In the genomic region with DNA sequence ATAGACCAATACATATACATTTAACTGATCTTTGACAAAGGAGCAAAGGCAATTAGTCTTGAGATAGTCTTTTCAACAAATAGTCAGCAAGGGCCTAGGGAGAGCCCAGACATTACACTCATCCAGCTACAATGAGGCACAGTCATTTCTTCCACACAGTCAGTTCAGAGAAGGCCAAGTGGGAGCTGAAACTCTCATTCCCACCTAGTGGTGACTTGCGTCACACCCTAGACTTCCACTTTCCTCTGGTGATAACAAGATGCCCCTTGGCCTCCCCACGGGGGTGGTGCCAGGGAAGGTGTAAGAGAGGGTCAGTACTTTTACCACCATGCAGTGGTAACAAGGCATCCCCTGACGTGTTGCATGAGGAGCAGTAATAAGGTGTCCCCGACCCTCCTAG, we compare ENCODE assay signal across 24 cellular contexts. TPM values are rescaled to one million over a fixed set of nuclear protein-coding genes. Genes with fewer than 3 reads are reported as not detected.
DNase-seq lines count a peak whose midpoint lies in the region; ATAC-seq and TF ChIP-seq lines count a peak whose summit lies in the region.
"Had no signal": no experiment of that assay in that cellular context is flagged by ENCODE, and none has a peak within 500 bp of the region (broad histone marks: within the 10 kb centered on the region; RNA-seq: fewer than 3 reads in every experiment).

No MANE protein-coding gene starts in this region.

- intact Hi-C loops in natural killer cell (cut with micrococcal nuclease), result no loop called here

- H3K27me3 Mint-ChIP-seq in natural killer cell treated with Interleukin-12 subunit alpha and Interleukin-12 subunit beta and Interleukin-15 and Interleukin-18, amount 100 ng/mL, for 72 hours, result peaks cover 28 to 54% of the 10 kb centered on the region in 2 donors
- peaks cover 0 to 37% of the 10 kb centered on the region in 2 donors for H3K27me3 Mint-ChIP-seq in natural killer cell (ENCODE audit: low read depth in 2 of 2)
- H3K27me3 Mint-ChIP-seq in stimulated activated naive CD8-positive, alpha-beta T cell treated with anti-CD3 and anti-CD28 coated beads, Interleukin-15, amount 100 ng/mL, for 72 hours, result no peaks in the 10 kb centered on the region

- DNase-seq in natural killer cell treated with Interleukin-12 subunit alpha and Interleukin-12 subunit beta and Interleukin-15 and Interleukin-18, amount 100 ng/mL, for 72 hours (ENCODE audit: low spot score), result no peak
- DNase-seq in natural killer cell (no peak), NAMALWA (ENCODE audit: low spot score) (peak; percentile 5), NCI-H1417 (lab: John Stamatoyannopoulos, UW) (no peak), mesenteric fat pad (ENCODE audit: low spot score) (no peak)
- DNase-seq in stimulated activated naive CD8-positive, alpha-beta T cell treated with anti-CD3 and anti-CD28 coated beads, Interleukin-15, amount 100 ng/mL, for 72 hours, result no peak
- DNase-seq: activated naive CD4-positive, alpha-beta T cell treated with anti-CD3 and anti-CD28 coated beads, Interleukin-2, amount 10 ng/mL, durations not matched to agents 7 days and 5 days; CD8-positive, alpha-beta memory T cell; DMS79; effector CD4-positive, alpha-beta T cell; esophagus squamous epithelium; H7; KG1; NCI-H1048; NCI-H2029; NCI-H345; PC-9; SJCRH30 had no signal

- no peaks in the 10 kb centered on the region for H3K9me3 Mint-ChIP-seq in natural killer cell treated with Interleukin-12 subunit alpha and Interleukin-12 subunit beta and Interleukin-15 and Interleukin-18, amount 100 ng/mL, for 72 hours
- no peaks in the 10 kb centered on the region for H3K9me3 Mint-ChIP-seq in natural killer cell
- peaks cover 0 to 9% of the 10 kb centered on the region in 2 donors for H3K9me3 Mint-ChIP-seq in stimulated activated naive CD8-positive, alpha-beta T cell treated with anti-CD3 and anti-CD28 coated beads, Interleukin-15, amount 100 ng/mL, for 72 hours
- H3K9me3 Mint-ChIP-seq: activated naive CD4-positive, alpha-beta T cell treated with anti-CD3 and anti-CD28 coated beads, Interleukin-2, amount 10 ng/mL, durations not matched to agents 7 days and 5 days; T-helper 1 cell treated with Interleukin-12 subunit alpha and Interleukin-12 subunit beta and Interleukin-4 antibody, amounts not matched to agents 30 μg/mL and 1 μg/mL, for 36 hours had no signal

- peak; percentile 40 to 57 for ATAC-seq in natural killer cell treated with Interleukin-12 subunit alpha and Interleukin-12 subunit beta and Interleukin-15 and Interleukin-18, amount 100 ng/mL, for 72 hours
- no peak for ATAC-seq in natural killer cell
- ATAC-seq in GM19023 (IDR thresholded peaks at IDR 0.05; ENCODE audit: unreplicated experiment), result peak; percentile 54
- peak; percentile 49 for ATAC-seq in stimulated activated naive CD8-positive, alpha-beta T cell treated with anti-CD3 and anti-CD28 coated beads, Interleukin-15, amount 100 ng/mL, for 72 hours

- no peak overlapping the region for H3K4me3 Mint-ChIP-seq in natural killer cell treated with Interleukin-12 subunit alpha and Interleukin-12 subunit beta and Interleukin-15 and Interleukin-18, amount 100 ng/mL, for 72 hours
- H3K4me3 Mint-ChIP-seq in natural killer cell, result no peak overlapping the region
- no peak overlapping the region for H3K4me3 Mint-ChIP-seq in stimulated activated naive CD8-positive, alpha-beta T cell treated with anti-CD3 and anti-CD28 coated beads, Interleukin-15, amount 100 ng/mL, for 72 hours
- H3K4me3 Mint-ChIP-seq: activated naive CD4-positive, alpha-beta T cell treated with anti-CD3 and anti-CD28 coated beads, Interleukin-2, amount 10 ng/mL, durations not matched to agents 7 days and 5 days; CD8-positive, alpha-beta memory T cell; neural progenitor cell; T-helper 1 cell treated with Interleukin-12 subunit alpha and Interleukin-12 subunit beta and Interleukin-4 antibody, amounts not matched to agents 30 μg/mL and 1 μg/mL, for 36 hours had no signal

- H3K4me1 Mint-ChIP-seq in natural killer cell treated with Interleukin-12 subunit alpha and Interleukin-12 subunit beta and Interleukin-15 and Interleukin-18, amount 100 ng/mL, for 72 hours (ENCODE audit: low read depth in 2 of 2), result no peaks in the 10 kb centered on the region
- no peaks in the 10 kb centered on the region for H3K4me1 Mint-ChIP-seq in natural killer cell
- H3K4me1 Mint-ChIP-seq in stimulated activated naive CD8-positive, alpha-beta T cell treated with anti-CD3 and anti-CD28 coated beads, Interleukin-15, amount 100 ng/mL, for 72 hours, result no peaks in the 10 kb centered on the region
- H3K4me1 Mint-ChIP-seq: activated naive CD4-positive, alpha-beta T cell treated with anti-CD3 and anti-CD28 coated beads, Interleukin-2, amount 10 ng/mL, durations not matched to agents 7 days and 5 days; CD8-positive, alpha-beta memory T cell; neural progenitor cell had no signal

- TF ChIP-seq CTCF in natural killer cell (IDR thresholded peaks at IDR 0.05), result no peak

- H3K36me3 Mint-ChIP-seq in natural killer cell treated with Interleukin-12 subunit alpha and Interleukin-12 subunit beta and Interleukin-15 and Interleukin-18, amount 100 ng/mL, for 72 hours, result no peaks in the 10 kb centered on the region
- no peaks in the 10 kb centered on the region for H3K36me3 Mint-ChIP-seq in natural killer cell
- H3K36me3 Mint-ChIP-seq: activated naive CD4-positive, alpha-beta T cell treated with anti-CD3 and anti-CD28 coated beads, Interleukin-2, amount 10 ng/mL, durations not matched to agents 7 days and 5 days; CD8-positive, alpha-beta memory T cell; neural progenitor cell had no signal

- H3K27ac Mint-ChIP-seq in natural killer cell treated with Interleukin-12 subunit alpha and Interleukin-12 subunit beta and Interleukin-15 and Interleukin-18, amount 100 ng/mL, for 72 hours, result no peak overlapping the region
- H3K27ac Mint-ChIP-seq in natural killer cell, result no peak overlapping the region
- H3K27ac Mint-ChIP-seq in stimulated activated naive CD8-positive, alpha-beta T cell treated with anti-CD3 and anti-CD28 coated beads, Interleukin-15, amount 100 ng/mL, for 72 hours, result no peak overlapping the region
- H3K27ac Mint-ChIP-seq: activated naive CD4-positive, alpha-beta T cell treated with anti-CD3 and anti-CD28 coated beads, Interleukin-2, amount 10 ng/mL, durations not matched to agents 7 days and 5 days; CD8-positive, alpha-beta memory T cell; neural progenitor cell; T-helper 1 cell treated with Interleukin-12 subunit alpha and Interleukin-12 subunit beta and Interleukin-4 antibody, amounts not matched to agents 30 μg/mL and 1 μg/mL, for 36 hours had no signal

RNA-seq across cellular contexts. Expression of a gene that starts 8.0 kb away (rescaled TPM):
- total RNA-seq in natural killer cell treated with Interleukin-12 subunit alpha and Interleukin-12 subunit beta and Interleukin-15 and Interleukin-18, amount 100 ng/mL, for 72 hours, result not detected
- total RNA-seq in natural killer cell (under 1 TPM in 1 of 3 donors, not detected in 2; 0.20 TPM), mesenteric fat pad (not detected)
- total RNA-seq: CD8-positive, alpha-beta memory T cell; esophagus squamous epithelium; glomerular endothelial cell; H7; mononuclear cell; pulmonary artery endothelial cell; SJCRH30 had no signal

RNA-seq across cellular contexts. Expression of a gene that starts 39.9 kb away (rescaled TPM):
- 10 to 100 TPM; 43.1 to 79.9 TPM for total RNA-seq in natural killer cell treated with Interleukin-12 subunit alpha and Interleukin-12 subunit beta and Interleukin-15 and Interleukin-18, amount 100 ng/mL, for 72 hours
- total RNA-seq in natural killer cell (10 to 100 TPM; 37.3 to 44.5 (median 40.8) TPM), mesenteric fat pad (30.3 TPM)

Comparison
In these comparisons a context has a peak if more than half of its experiments do, and no peak if none do; other contexts are left out.
1. ATAC-seq: peak in natural killer cell treated with Interleukin-12 subunit alpha and Interleukin-12 subunit beta and Interleukin-15 and Interleukin-18, amount 100 ng/mL, for 72 hours (2 of 2), GM19023 (single experiment) and stimulated activated naive CD8-positive, alpha-beta T cell treated with anti-CD3 and anti-CD28 coated beads, Interleukin-15, amount 100 ng/mL, for 72 hours (single experiment); none in natural killer cell (0 of 3).